ENCODE assay signal across 35 cellular contexts in genomic region chrX:153865685-153866084, GRCh38. TPM values are rescaled to one million over a fixed set of nuclear protein-coding genes. Genes with fewer than 3 reads are reported as not detected.
"Had no signal": no experiment of that assay in that cellular context is flagged by ENCODE, and none has a peak within 500 bp of the region (broad histone marks: within the 10 kb centered on the region; RNA-seq: fewer than 3 reads in every experiment).

No MANE protein-coding gene starts in this region.

- H3K36me3 Mint-ChIP-seq: activated CD8-positive, alpha-beta memory T cell treated with anti-CD3 and anti-CD28 coated beads, Interleukin-2, amount 10 ng/mL, durations not matched to agents 7 days and 5 days; activated naive CD4-positive, alpha-beta T cell treated with anti-CD3 and anti-CD28 coated beads, Interleukin-2, amount 50 U/mL, for 72 hours; T-cell had no signal

- H3K4me1 ChIP-seq: adrenal gland, body of pancreas, breast epithelium had no signal

- H3K27ac ChIP-seq: adrenal gland, body of pancreas, breast epithelium, KMS-11, VCaP had no signal

- H3K27me3 Mint-ChIP-seq: activated CD4-positive, alpha-beta memory T cell treated with anti-CD3 and anti-CD28 coated beads, Interleukin-2, amount 10 ng/mL, durations not matched to agents 7 days and 5 days; activated CD8-positive, alpha-beta memory T cell treated with anti-CD3 and anti-CD28 coated beads, Interleukin-2, amount 10 ng/mL, durations not matched to agents 7 days and 5 days had no signal

- FAIRE-seq: astrocyte had no signal

- ATAC-seq: activated CD8-positive, alpha-beta memory T cell treated with anti-CD3 and anti-CD28 coated beads, Interleukin-2, amount 10 ng/mL, durations not matched to agents 7 days and 5 days; activated naive CD4-positive, alpha-beta T cell treated with anti-CD3 and anti-CD28 coated beads, Interleukin-2, amount 50 U/mL, for 72 hours; body of pancreas; Panc1; SK-N-SH treated with all-trans-retinoic acid at 6 μM for 48 hours; T-cell had no signal

- DNase-seq: activated CD4-positive, alpha-beta memory T cell treated with anti-CD3 and anti-CD28 coated beads, Interleukin-2, amount 10 ng/mL, durations not matched to agents 7 days and 5 days; activated CD4-positive, alpha-beta T cell treated with anti-CD3 and anti-CD28 coated beads for 1 hour; activated CD4-positive, alpha-beta T cell treated with anti-CD3 and anti-CD28 coated beads for 48 hours; activated CD4-positive, CD25-positive, alpha-beta regulatory T cell; activated CD8-positive, alpha-beta memory T cell treated with anti-CD3 and anti-CD28 coated beads for 24 hours; activated CD8-positive, alpha-beta memory T cell treated with anti-CD3 and anti-CD28 coated beads, Interleukin-2, amount 10 ng/mL, durations not matched to agents 7 days and 5 days; activated CD8-positive, alpha-beta memory T cell treated with anti-CD3 and anti-CD28 coated beads, Interleukin-2, amount 50 U/mL, for 48 hours; activated gamma-delta T cell treated with Interleukin-2 at 50 U/mL for 16 hours; activated naive CD4-positive, alpha-beta T cell treated with anti-CD3 and anti-CD28 coated beads for 36 hours; activated T-cell treated with anti-CD3 and anti-CD28 coated beads, Interleukin-2, amount 50 U/mL, for 24 hours; adrenal gland; body of pancreas; caudate nucleus; MM.1S; MV-4-11; NCI-H1092; NCI-H1436 treated with DMSO at 0.1 percent for 48 hours; NCI-H1694 treated with DMSO at 0.1 percent for 48 hours; NCI-H2029; NCI-H345; NCI-H524 treated with DMSO at 0.1 percent for 48 hours; RPMI8226; SIG-M5; T-cell; T-helper 2 cell; T-helper 9 cell had no signal

- H3K27me3 ChIP-seq: body of pancreas had no signal

- H3K9me3 Mint-ChIP-seq: activated CD4-positive, alpha-beta memory T cell treated with anti-CD3 and anti-CD28 coated beads, Interleukin-2, amount 10 ng/mL, durations not matched to agents 7 days and 5 days; activated naive CD4-positive, alpha-beta T cell treated with anti-CD3 and anti-CD28 coated beads for 36 hours; activated naive CD4-positive, alpha-beta T cell treated with anti-CD3 and anti-CD28 coated beads, Interleukin-2, amount 50 U/mL, for 72 hours; activated T-cell treated with anti-CD3 and anti-CD28 coated beads, Interleukin-2, amount 50 U/mL, for 24 hours; T-cell had no signal

- H3K4me3 Mint-ChIP-seq: activated CD4-positive, alpha-beta memory T cell treated with anti-CD3 and anti-CD28 coated beads, Interleukin-2, amount 10 ng/mL, durations not matched to agents 7 days and 5 days; activated CD8-positive, alpha-beta memory T cell treated with anti-CD3 and anti-CD28 coated beads, Interleukin-2, amount 10 ng/mL, durations not matched to agents 7 days and 5 days; activated naive CD4-positive, alpha-beta T cell treated with anti-CD3 and anti-CD28 coated beads for 36 hours; activated T-cell treated with anti-CD3 and anti-CD28 coated beads, Interleukin-2, amount 50 U/mL, for 24 hours; T-cell had no signal

- H3K36me3 ChIP-seq: adrenal gland, breast epithelium had no signal

- H3K27ac Mint-ChIP-seq: activated CD4-positive, alpha-beta memory T cell treated with anti-CD3 and anti-CD28 coated beads, Interleukin-2, amount 10 ng/mL, durations not matched to agents 7 days and 5 days; activated CD8-positive, alpha-beta memory T cell treated with anti-CD3 and anti-CD28 coated beads, Interleukin-2, amount 10 ng/mL, durations not matched to agents 7 days and 5 days; activated naive CD4-positive, alpha-beta T cell treated with anti-CD3 and anti-CD28 coated beads for 36 hours; activated naive CD4-positive, alpha-beta T cell treated with anti-CD3 and anti-CD28 coated beads, Interleukin-2, amount 50 U/mL, for 72 hours; activated T-cell treated with anti-CD3 and anti-CD28 coated beads, Interleukin-2, amount 50 U/mL, for 24 hours; T-cell had no signal

- H3K9me3 ChIP-seq: adrenal gland, body of pancreas, breast epithelium had no signal

- H3K4me3 ChIP-seq: adrenal gland, body of pancreas, breast epithelium had no signal

- H3K4me1 Mint-ChIP-seq: activated CD4-positive, alpha-beta memory T cell treated with anti-CD3 and anti-CD28 coated beads, Interleukin-2, amount 10 ng/mL, durations not matched to agents 7 days and 5 days; activated CD8-positive, alpha-beta memory T cell treated with anti-CD3 and anti-CD28 coated beads, Interleukin-2, amount 10 ng/mL, durations not matched to agents 7 days and 5 days; T-cell had no signal

RNA-seq across cellular contexts. Expression of gene AVPR2, which starts 38.8 kb away (rescaled TPM):
- total RNA-seq: activated CD4-positive, alpha-beta memory T cell treated with anti-CD3 and anti-CD28 coated beads, Interleukin-2, amount 10 ng/mL, durations not matched to agents 7 days and 5 days; activated CD8-positive, alpha-beta memory T cell treated with anti-CD3 and anti-CD28 coated beads, Interleukin-2, amount 10 ng/mL, durations not matched to agents 7 days and 5 days; activated naive CD4-positive, alpha-beta T cell treated with anti-CD3 and anti-CD28 coated beads for 36 hours; activated naive CD4-positive, alpha-beta T cell treated with anti-CD3 and anti-CD28 coated beads, Interleukin-2, amount 50 U/mL, for 72 hours; astrocyte; LHCN-M2; NCI-H460; T-cell had no signal
